In genomic region chr18:41642756-41643155, GRCh38 we compare ENCODE assay signal across 18 cellular contexts.
"Had no signal": no experiment of that assay in that cellular context is flagged by ENCODE, and none has a peak within 500 bp of the region (broad histone marks: within the 10 kb centered on the region; RNA-seq: fewer than 3 reads in every experiment).

No MANE protein-coding gene starts in this region.

- H3K27ac ChIP-seq: brain microvascular endothelial cell, prostate gland had no signal

- H3K9me3 ChIP-seq: prostate gland had no signal

- H3K4me1 ChIP-seq: prostate gland had no signal

- H3K27me3 ChIP-seq: brain microvascular endothelial cell had no signal

- H3K27ac Mint-ChIP-seq: activated CD4-positive, alpha-beta T cell treated with anti-CD3 and anti-CD28 coated beads, Interleukin-2, amount 10 ng/mL, durations not matched to agents 24 days and 14 days; activated CD8-positive, alpha-beta T cell treated with anti-CD3 and anti-CD28 coated beads, Interleukin-2, amount 10 ng/mL, durations not matched to agents 7 days and 5 days; activated naive CD8-positive, alpha-beta T cell; activated T-cell treated with anti-CD3 and anti-CD28 coated beads, Interleukin-2, amount 50 U/mL, for 72 hours; dendritic cell treated with granulocyte-macrophage colony-stimulating factor and Interleukin-4, amounts not matched to agents 40 ng/mL and 50 ng/mL, for 4 days; stimulated activated naive CD8-positive, alpha-beta T cell treated with anti-CD3 and anti-CD28 coated beads, Interleukin-15, Interleukin-2, amounts not matched to agents 100 ng/mL and 50 ng/mL, for 24 hours; type B pancreatic cell had no signal

- H3K36me3 ChIP-seq: brain microvascular endothelial cell, prostate gland had no signal

- H3K27me3 Mint-ChIP-seq: activated CD4-positive, alpha-beta T cell treated with anti-CD3 and anti-CD28 coated beads, Interleukin-2, amount 10 ng/mL, durations not matched to agents 24 days and 14 days; activated naive CD8-positive, alpha-beta T cell; dendritic cell treated with granulocyte-macrophage colony-stimulating factor and Interleukin-4, amounts not matched to agents 40 ng/mL and 50 ng/mL, for 4 days; stimulated activated naive CD8-positive, alpha-beta T cell treated with anti-CD3 and anti-CD28 coated beads, Interleukin-15, Interleukin-2, amounts not matched to agents 100 ng/mL and 50 ng/mL, for 24 hours; type B pancreatic cell had no signal

- H3K4me1 Mint-ChIP-seq: activated CD4-positive, alpha-beta T cell treated with anti-CD3 and anti-CD28 coated beads, Interleukin-2, amount 10 ng/mL, durations not matched to agents 24 days and 14 days had no signal

- H3K4me3 Mint-ChIP-seq: activated CD4-positive, alpha-beta T cell treated with anti-CD3 and anti-CD28 coated beads, Interleukin-2, amount 10 ng/mL, durations not matched to agents 24 days and 14 days; activated CD8-positive, alpha-beta T cell treated with anti-CD3 and anti-CD28 coated beads, Interleukin-2, amount 10 ng/mL, durations not matched to agents 7 days and 5 days; activated naive CD8-positive, alpha-beta T cell; activated T-cell treated with anti-CD3 and anti-CD28 coated beads, Interleukin-2, amount 50 U/mL, for 72 hours; dendritic cell treated with granulocyte-macrophage colony-stimulating factor and Interleukin-4, amounts not matched to agents 40 ng/mL and 50 ng/mL, for 4 days; stimulated activated naive CD8-positive, alpha-beta T cell treated with anti-CD3 and anti-CD28 coated beads, Interleukin-15, Interleukin-2, amounts not matched to agents 100 ng/mL and 50 ng/mL, for 24 hours; type B pancreatic cell had no signal

- H3K4me3 ChIP-seq: prostate gland had no signal

- DNase-seq: activated CD4-positive, alpha-beta T cell treated with anti-CD3 and anti-CD28 coated beads, Interleukin-2, amount 10 ng/mL, durations not matched to agents 24 days and 14 days; activated CD4-positive, CD25-positive, alpha-beta regulatory T cell; activated CD8-positive, alpha-beta memory T cell treated with anti-CD3 and anti-CD28 coated beads, Interleukin-2, amount 50 U/mL, for 4 hours; activated CD8-positive, alpha-beta T cell treated with anti-CD3 and anti-CD28 coated beads, Interleukin-2, amount 10 ng/mL, durations not matched to agents 7 days and 5 days; activated gamma-delta T cell treated with Interleukin-2 at 50 U/mL for 16 hours; activated T-cell treated with anti-CD3 and anti-CD28 coated beads, Interleukin-2, amount 50 U/mL, for 72 hours; amygdala; brain microvascular endothelial cell; effector memory CD4-positive, alpha-beta T cell; hippocampal formation; kidney; right cardiac atrium; SW 1271 had no signal

- ATAC-seq: activated CD8-positive, alpha-beta T cell treated with anti-CD3 and anti-CD28 coated beads, Interleukin-2, amount 10 ng/mL, durations not matched to agents 7 days and 5 days; activated T-cell treated with anti-CD3 and anti-CD28 coated beads, Interleukin-2, amount 50 U/mL, for 72 hours; right cardiac atrium had no signal

- H3K36me3 Mint-ChIP-seq: activated naive CD8-positive, alpha-beta T cell; type B pancreatic cell had no signal

- H3K9me3 Mint-ChIP-seq: activated CD4-positive, alpha-beta T cell treated with anti-CD3 and anti-CD28 coated beads, Interleukin-2, amount 10 ng/mL, durations not matched to agents 24 days and 14 days; type B pancreatic cell had no signal
